Comparison of ENCODE assay signal across 8 cellular contexts in the genomic region with DNA sequence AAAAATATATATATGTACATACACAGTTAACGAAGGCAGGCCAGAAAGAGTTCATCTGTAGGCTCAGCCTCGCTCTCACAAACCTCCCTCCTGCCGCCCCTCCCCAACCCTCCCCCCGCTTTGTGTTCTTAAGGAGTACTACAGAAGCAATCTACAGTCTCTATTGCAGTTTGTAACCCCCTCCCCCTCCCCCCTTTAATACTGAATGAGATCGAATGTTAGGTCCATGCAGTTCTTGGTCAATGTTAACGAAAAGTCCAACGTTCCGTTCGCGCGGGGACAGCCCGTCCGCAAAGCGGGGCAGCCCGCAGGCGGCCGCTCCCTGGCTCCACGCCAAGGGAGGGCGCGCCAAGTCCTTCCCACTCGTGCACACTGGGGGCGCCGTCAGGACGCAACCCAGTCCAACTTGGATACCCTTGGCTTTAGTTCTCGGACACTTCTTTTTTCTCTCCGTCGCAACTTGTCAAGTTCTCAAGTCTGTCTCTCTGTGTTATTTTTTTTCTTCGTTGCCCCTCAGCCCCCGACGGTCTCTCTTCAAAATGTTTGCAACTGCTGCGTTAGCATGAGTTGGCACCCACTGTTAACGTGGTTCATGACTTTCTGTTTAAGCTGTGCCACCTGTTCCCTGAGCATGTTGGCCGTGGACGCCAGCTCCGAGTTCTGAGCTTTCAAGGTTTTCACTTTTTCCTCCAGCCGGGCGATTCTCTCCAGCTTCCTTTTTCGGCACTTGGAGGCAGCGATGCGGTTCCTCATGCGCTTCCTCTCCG. TPM values are rescaled to one million over a fixed set of nuclear protein-coding genes. Genes with fewer than 3 reads are reported as not detected.
DNase-seq lines count a peak whose midpoint lies in the region; ATAC-seq and TF ChIP-seq lines count a peak whose summit lies in the region.

No MANE protein-coding gene starts in this region.

- no peak for TF ChIP-seq POLR2A in GM18505 (IDR thresholded peaks at IDR 0.05; ENCODE audit: borderline replicate concordance, extremely low read depth, insufficient read depth, insufficient read length)

- TF ChIP-seq CTCF in GM10266 (IDR thresholded peaks at IDR 0.05; ENCODE audit: control insufficient read depth, insufficient read depth, low read depth, missing control alignments) = peak; percentile 57
- peak; percentile 33; the same call in 1 of the 2 replicates for TF ChIP-seq CTCF in WI38 (IDR thresholded peaks at IDR 0.05; ENCODE audit: low read depth, low read length)

- H3K4me3 ChIP-seq in WI38 (ENCODE audit: low read depth, low read length) = peak overlapping the region; percentile 97

- ATAC-seq in GM18505 (IDR thresholded peaks at IDR 0.05; ENCODE audit: unreplicated experiment) (no peak), esophagus mucosa (no peak)

- DNase-seq in GM10266 (ENCODE audit: extremely low spot score) (peak; percentile 42), NCI-H1694 (lab: John Stamatoyannopoulos, UW) (peak; percentile 47), cerebellum (ENCODE audit: low spot score) (peak; percentile 68), kidney tubule cell (ENCODE audit: low spot score) (peak; percentile 74)
- peak; percentile 21 to 27 for DNase-seq in stimulated activated CD4-positive, alpha-beta T cell treated with anti-CD3 and anti-CD28 coated beads, Interleukin-1b, Interleukin-23, amount 100 ng/mL, for 4 hours (ENCODE audit: low read depth in 2 of 2)

RNA-seq across cellular contexts. Expression of gene JUN, which starts 2.1 kb away (rescaled TPM):
- total RNA-seq in cerebellum = 51.2 TPM
- 41.7 TPM for total RNA-seq in esophagus mucosa

Comparison
In these comparisons a context has a peak if more than half of its experiments do, and no peak if none do; other contexts are left out.
1. DNase-seq: peak in every context shown above with its lines; median percentile 74 in kidney tubule cell; 68 in cerebellum; 47 in NCI-H1694; 42 in GM10266; 24 in stimulated activated CD4-positive, alpha-beta T cell treated with anti-CD3 and anti-CD28 coated beads, Interleukin-1b, Interleukin-23, amount 100 ng/mL, for 4 hours.